26 cellular contexts compared by ENCODE assay signal in genomic region chr1:178076607-178077006, GRCh38. TPM values are rescaled to one million over a fixed set of nuclear protein-coding genes. Genes with fewer than 3 reads are reported as not detected.
"Had no signal": no experiment of that assay in that cellular context is flagged by ENCODE, and none has a peak within 500 bp of the region (broad histone marks: within the 10 kb centered on the region; RNA-seq: fewer than 3 reads in every experiment).

No MANE protein-coding gene starts in this region.

- H3K36me3 Mint-ChIP-seq: naive thymus-derived CD4-positive, alpha-beta T cell; natural killer cell; stimulated activated effector memory CD8-positive, alpha-beta T cell treated with anti-CD3 and anti-CD28 coated beads, Interleukin-12 subunit alpha, Interleukin-12 subunit beta, amount 100 ng/mL, for 72 hours; stimulated activated naive B cell treated with anti-CD40 and anti-IgM and Interleukin-4, amounts not matched to agents 10 μg/mL and 1 μg/mL and 100 μg/mL, for 72 hours; type B pancreatic cell had no signal

- H3K4me3 ChIP-seq: pancreas, prostate gland, skin epidermis, stomach, thoracic aorta, tibial artery, transverse colon, upper lobe of right lung, uterus had no signal

- ATAC-seq: naive thymus-derived CD4-positive, alpha-beta T cell; natural killer cell; pancreas; right cardiac atrium; sciatic nerve; stimulated activated effector memory CD8-positive, alpha-beta T cell treated with anti-CD3 and anti-CD28 coated beads, Interleukin-12 subunit alpha, Interleukin-12 subunit beta, amount 100 ng/mL, for 72 hours; stimulated activated naive B cell treated with anti-CD40 and anti-IgM and Interleukin-4, amounts not matched to agents 10 μg/mL and 1 μg/mL and 100 μg/mL, for 72 hours; upper lobe of right lung had no signal

- H3K27ac Mint-ChIP-seq: naive thymus-derived CD4-positive, alpha-beta T cell; natural killer cell; nephron; stimulated activated effector memory CD8-positive, alpha-beta T cell treated with anti-CD3 and anti-CD28 coated beads, Interleukin-12 subunit alpha, Interleukin-12 subunit beta, amount 100 ng/mL, for 72 hours; stimulated activated naive B cell treated with anti-CD40 and anti-IgM and Interleukin-4, amounts not matched to agents 10 μg/mL and 1 μg/mL and 100 μg/mL, for 72 hours; stimulated activated naive CD8-positive, alpha-beta T cell treated with anti-CD3 and anti-CD28 coated beads, Interleukin-15, Interleukin-2, amounts not matched to agents 100 ng/mL and 50 ng/mL, for 24 hours; type B pancreatic cell had no signal

- H3K36me3 ChIP-seq: neutrophil, pancreas, prostate gland, stomach, thoracic aorta, tibial artery, transverse colon, upper lobe of right lung, uterus had no signal

- H3K4me1 ChIP-seq: pancreas, prostate gland, stomach, tibial artery, transverse colon, upper lobe of right lung, uterus had no signal

- H3K4me1 Mint-ChIP-seq: naive thymus-derived CD4-positive, alpha-beta T cell; natural killer cell; neural crest cell; stimulated activated effector memory CD8-positive, alpha-beta T cell treated with anti-CD3 and anti-CD28 coated beads, Interleukin-12 subunit alpha, Interleukin-12 subunit beta, amount 100 ng/mL, for 72 hours; stimulated activated naive B cell treated with anti-CD40 and anti-IgM and Interleukin-4, amounts not matched to agents 10 μg/mL and 1 μg/mL and 100 μg/mL, for 72 hours had no signal

- H3K27me3 Mint-ChIP-seq: type B pancreatic cell had no signal

- H3K9me3 Mint-ChIP-seq: nephron; neural crest cell; stimulated activated naive B cell treated with anti-CD40 and anti-IgM and Interleukin-4, amounts not matched to agents 10 μg/mL and 1 μg/mL and 100 μg/mL, for 72 hours; type B pancreatic cell had no signal

- H3K4me3 Mint-ChIP-seq: naive thymus-derived CD4-positive, alpha-beta T cell; natural killer cell; nephron; neural crest cell; stimulated activated effector memory CD8-positive, alpha-beta T cell treated with anti-CD3 and anti-CD28 coated beads, Interleukin-12 subunit alpha, Interleukin-12 subunit beta, amount 100 ng/mL, for 72 hours; stimulated activated naive B cell treated with anti-CD40 and anti-IgM and Interleukin-4, amounts not matched to agents 10 μg/mL and 1 μg/mL and 100 μg/mL, for 72 hours; stimulated activated naive CD8-positive, alpha-beta T cell treated with anti-CD3 and anti-CD28 coated beads, Interleukin-15, Interleukin-2, amounts not matched to agents 100 ng/mL and 50 ng/mL, for 24 hours; type B pancreatic cell had no signal

- H3K27me3 ChIP-seq: neutrophil, pancreas, stomach, tibial artery, transverse colon, upper lobe of right lung, uterus had no signal

- H3K27ac ChIP-seq: neutrophil, pancreas, prostate gland, skin epidermis, stomach, thoracic aorta, tibial artery, transverse colon, upper lobe of right lung, uterus had no signal

- H3K9me3 ChIP-seq: neutrophil, pancreas, prostate gland, stomach, thoracic aorta, tibial artery, transverse colon, upper lobe of right lung, uterus had no signal

- DNase-seq: naive thymus-derived CD4-positive, alpha-beta T cell; natural killer cell; nucleus accumbens; pancreas; right cardiac atrium; stimulated activated CD4-positive, alpha-beta T cell treated with anti-CD3 and anti-CD28 coated beads, Interleukin-15, amount 100 ng/mL, for 24 hours; stimulated activated CD4-positive, alpha-beta T cell treated with anti-CD3 and anti-CD28 coated beads, Interleukin-2, amount 100 ng/mL, for 24 hours; stimulated activated CD4-positive, alpha-beta T cell treated with anti-CD3 and anti-CD28 coated beads, Interleukin-2, amount 100 ng/mL, for 48 hours; stimulated activated CD4-positive, alpha-beta T cell treated with anti-CD3 and anti-CD28 coated beads, Interleukin-4, amount 100 ng/mL, for 24 hours; stimulated activated naive B cell treated with anti-CD40 and anti-IgM and Interleukin-4, amounts not matched to agents 10 μg/mL and 1 μg/mL and 100 μg/mL, for 72 hours; stimulated activated naive CD4-positive, alpha-beta T cell treated with Interleukin-2 at 50 U/mL for 16 hours; stomach; tibial artery; transverse colon; upper lobe of right lung; uterus had no signal

RNA-seq across cellular contexts. Expression of gene RASAL2, which starts 17.3 kb away (rescaled TPM):
- polyA plus RNA-seq: naive thymus-derived CD4-positive, alpha-beta T cell had no signal
